Comparison of ENCODE assay signal across 8 cellular contexts in genomic region chr1:6343506-6344405, GRCh38. TPM values are rescaled to one million over a fixed set of nuclear protein-coding genes. Genes with fewer than 3 reads are reported as not detected.
A peak's percentile ranks its signal among the peaks of the same experiment; 100 is the strongest.
DNase-seq lines count a peak whose midpoint lies in the region; ATAC-seq, FAIRE-seq and TF ChIP-seq lines count a peak whose summit lies in the region.

No MANE protein-coding gene starts in this region.

- peak; percentile 86 to 93 for ATAC-seq in stimulated activated naive B cell treated with anti-CD40 and anti-IgM and Interleukin-4, amounts not matched to agents 10 μg/mL and 1 μg/mL and 100 μg/mL, for 72 hours (replicated peaks)

- CTCF ChIA-PET in activated CD4-positive, alpha-beta T cell treated with anti-CD3 and anti-CD28 coated beads, Interleukin-2, amount 10 ng/mL, durations not matched to agents 7 days and 5 days (lab: Charles Lee) = interaction anchor here (0.5 to 2.8 kb wide), 7 partner anchors 11 to 1942 kb away, joined by 3 to 18 read pairs (median 3); no protein-coding TSS in a partner anchor

- no peak overlapping the region for H3K4me3 Mint-ChIP-seq in activated CD4-positive, alpha-beta T cell treated with anti-CD3 and anti-CD28 coated beads, Interleukin-2, amount 10 ng/mL, durations not matched to agents 7 days and 5 days
- H3K4me3 Mint-ChIP-seq in stimulated activated naive B cell treated with anti-CD40 and anti-IgM and Interleukin-4, amounts not matched to agents 10 μg/mL and 1 μg/mL and 100 μg/mL, for 72 hours = no peak overlapping the region

- no peak overlapping the region for H3K4me3 ChIP-seq in AG09309 (ENCODE audit: control insufficient read depth, low read depth, low read length)

- H3K27me3 Mint-ChIP-seq in activated CD4-positive, alpha-beta T cell treated with anti-CD3 and anti-CD28 coated beads, Interleukin-2, amount 10 ng/mL, durations not matched to agents 7 days and 5 days = no peaks in the 10 kb centered on the region
- H3K27me3 Mint-ChIP-seq in stimulated activated naive B cell treated with anti-CD40 and anti-IgM and Interleukin-4, amounts not matched to agents 10 μg/mL and 1 μg/mL and 100 μg/mL, for 72 hours = no peaks in the 10 kb centered on the region

- peaks cover 21% of the 10 kb centered on the region for H3K4me1 Mint-ChIP-seq in activated CD4-positive, alpha-beta T cell treated with anti-CD3 and anti-CD28 coated beads, Interleukin-2, amount 10 ng/mL, durations not matched to agents 7 days and 5 days
- H3K4me1 Mint-ChIP-seq in stimulated activated naive B cell treated with anti-CD40 and anti-IgM and Interleukin-4, amounts not matched to agents 10 μg/mL and 1 μg/mL and 100 μg/mL, for 72 hours = peaks cover 8% of the 10 kb centered on the region in 2 donors

- peak; percentile 54 for DNase-seq in AG09309 (ENCODE audit: low read depth)
- peak; percentile 42 for DNase-seq in GM18507 (ENCODE audit: extremely low spot score, insufficient read length, low read depth)
- peak; percentile 85 for DNase-seq in NCI-H2196 (lab: John Stamatoyannopoulos, UW; ENCODE audit: unreplicated experiment)
- peak; percentile 76 for DNase-seq in activated CD4-positive, alpha-beta T cell treated with anti-CD3 and anti-CD28 coated beads, Interleukin-2, amount 10 ng/mL, durations not matched to agents 7 days and 5 days
- peak; percentile 37 to 61 for DNase-seq in dermis microvascular lymphatic vessel endothelial cell (ENCODE audit: low read depth in 2 of 2)
- peak; percentile 74 to 80 for DNase-seq in lung microvascular endothelial cell (ENCODE audit: low read depth in 2 of 2)
- peak; percentile 58 for DNase-seq in stimulated activated naive B cell treated with anti-CD40 and anti-IgM and Interleukin-4, amounts not matched to agents 10 μg/mL and 1 μg/mL and 100 μg/mL, for 72 hours
- DNase-seq in putamen (ENCODE audit: low spot score) = no peak

- peak; percentile 99 for TF ChIP-seq CTCF in AG09309 (IDR thresholded peaks at IDR 0.05; ENCODE audit: control insufficient read depth, insufficient read depth, low read depth, low read length, missing control alignments)

- peak overlapping the region; percentile 73 for H3K27ac Mint-ChIP-seq in activated CD4-positive, alpha-beta T cell treated with anti-CD3 and anti-CD28 coated beads, Interleukin-2, amount 10 ng/mL, durations not matched to agents 7 days and 5 days
- no peak overlapping the region for H3K27ac Mint-ChIP-seq in stimulated activated naive B cell treated with anti-CD40 and anti-IgM and Interleukin-4, amounts not matched to agents 10 μg/mL and 1 μg/mL and 100 μg/mL, for 72 hours

- FAIRE-seq in GM18507 (lab: Jason Lieb, UNC) = peak; percentile 79

- H3K36me3 Mint-ChIP-seq in activated CD4-positive, alpha-beta T cell treated with anti-CD3 and anti-CD28 coated beads, Interleukin-2, amount 10 ng/mL, durations not matched to agents 7 days and 5 days (ENCODE audit: low read depth) = peaks cover 8% of the 10 kb centered on the region
- H3K36me3 Mint-ChIP-seq in stimulated activated naive B cell treated with anti-CD40 and anti-IgM and Interleukin-4, amounts not matched to agents 10 μg/mL and 1 μg/mL and 100 μg/mL, for 72 hours = peaks cover 4 to 14% of the 10 kb centered on the region in 2 donors

- POLR2A ChIA-PET in activated CD4-positive, alpha-beta T cell treated with anti-CD3 and anti-CD28 coated beads, Interleukin-2, amount 10 ng/mL, durations not matched to agents 7 days and 5 days (lab: Charles Lee) = no interaction called here

- no peaks in the 10 kb centered on the region for H3K9me3 Mint-ChIP-seq in activated CD4-positive, alpha-beta T cell treated with anti-CD3 and anti-CD28 coated beads, Interleukin-2, amount 10 ng/mL, durations not matched to agents 7 days and 5 days
- no peaks in the 10 kb centered on the region for H3K9me3 Mint-ChIP-seq in stimulated activated naive B cell treated with anti-CD40 and anti-IgM and Interleukin-4, amounts not matched to agents 10 μg/mL and 1 μg/mL and 100 μg/mL, for 72 hours

RNA-seq across cellular contexts. Expression of gene ACOT7, which starts 49.8 kb away (rescaled TPM):
- total RNA-seq in activated CD4-positive, alpha-beta T cell treated with anti-CD3 and anti-CD28 coated beads, Interleukin-2, amount 10 ng/mL, durations not matched to agents 7 days and 5 days = 100 to 1,000 TPM; 101 TPM
- total RNA-seq in dermis microvascular lymphatic vessel endothelial cell (21.8 and 23.9 TPM in 2 replicates), lung microvascular endothelial cell (10.7 and 25.1 TPM in 2 replicates)
